1 cellular context compared by ENCODE assay signal in genomic region chr4:1309261-1310010, GRCh38.
TF ChIP-seq lines count a peak whose summit lies in the region.

No MANE protein-coding gene starts in this region.

TF ChIP-seq in HepG2, 621 proteins besides CTCF, POLR2A, EP300 and RAD21 (continued from another document and continues in another):
- TF ChIP-seq ZNF142 (CRISPR knock-in tag; IDR thresholded peaks at IDR 0.05) (no peak), HNF1B (CRISPR knock-in tag; IDR thresholded peaks at IDR 0.05) (peak; percentile 95), ZNF7 (CRISPR knock-in tag; IDR thresholded peaks at IDR 0.05) (no peak), SAP130 (CRISPR knock-in tag; IDR thresholded peaks at IDR 0.05; ENCODE audit: low read depth) (peak; percentile 96), RERE (CRISPR knock-in tag; IDR thresholded peaks at IDR 0.05; ENCODE audit: low read depth) (no peak), SPEN (CRISPR knock-in tag; IDR thresholded peaks at IDR 0.05; ENCODE audit: low read depth) (no peak), AGO2 (optimal IDR thresholded peaks at IDR 0.05; ENCODE audit: low read depth, low read length) (peak; percentile 90), JUND (CRISPR knock-in tag; IDR thresholded peaks at IDR 0.05) (no peak), ZSCAN21 (CRISPR knock-in tag; IDR thresholded peaks at IDR 0.05; ENCODE audit: borderline replicate concordance) (no peak), CHD2 (IDR thresholded peaks at IDR 0.05; ENCODE audit: low read depth, low read length) (no peak), CAMTA2 (CRISPR knock-in tag; IDR thresholded peaks at IDR 0.05; ENCODE audit: borderline replicate concordance) (0 out of 2 replicates have a peak, but pooled peaks have one; percentile 79), TAF15 (IDR thresholded peaks at IDR 0.05; ENCODE audit: low read depth, low read length, poor library complexity, severe bottlenecking) (peak; percentile 71), THAP7 (CRISPR knock-in tag; IDR thresholded peaks at IDR 0.05) (peak; percentile 51; the same call in 1 of the 2 replicates), SETDB1 (CRISPR knock-in tag; IDR thresholded peaks at IDR 0.05; ENCODE audit: borderline replicate concordance) (no peak), HOXA5 (CRISPR knock-in tag; IDR thresholded peaks at IDR 0.05) (no peak), STAG1 (CRISPR knock-in tag; IDR thresholded peaks at IDR 0.05) (no peak), CBFB (CRISPR knock-in tag; IDR thresholded peaks at IDR 0.05) (no peak), HMGXB4 (CRISPR knock-in tag; IDR thresholded peaks at IDR 0.05; ENCODE audit: borderline replicate concordance in 1 of 2, low read depth in 1 of 2) (no peak; a peak in 1 of 4 replicates), HNRNPLL (IDR thresholded peaks at IDR 0.05; ENCODE audit: low read depth, low read length, poor library complexity, severe bottlenecking) (peak; percentile 86), ZGPAT (CRISPR knock-in tag; IDR thresholded peaks at IDR 0.05) (0 out of 2 replicates have a peak, but pooled peaks have one; percentile 44), HNF4A (CRISPR knock-in tag; IDR thresholded peaks at IDR 0.05) (0 out of 2 replicates have a peak, but pooled peaks have one; percentile 13), ZMAT5 (CRISPR knock-in tag; IDR thresholded peaks at IDR 0.05; ENCODE audit: borderline replicate concordance, low read depth) (no peak), KDM5B (CRISPR knock-in tag; IDR thresholded peaks at IDR 0.05; ENCODE audit: borderline replicate concordance) (peak; percentile 73; the same call in 1 of the 2 replicates), ZMYM4 (CRISPR knock-in tag; IDR thresholded peaks at IDR 0.05) (peak; percentile 27; the same call in 1 of the 2 replicates), ARNT2 (CRISPR knock-in tag; IDR thresholded peaks at IDR 0.05; ENCODE audit: low read depth) (peak; percentile 50; the same call in 1 of the 2 replicates), ZNF343 (CRISPR knock-in tag; IDR thresholded peaks at IDR 0.05) (no peak), MIER2 (CRISPR knock-in tag; IDR thresholded peaks at IDR 0.05) (no peak), E2F2 (CRISPR knock-in tag; IDR thresholded peaks at IDR 0.05; ENCODE audit: borderline replicate concordance) (no peak), ZNF512B (CRISPR knock-in tag; IDR thresholded peaks at IDR 0.05; ENCODE audit: borderline replicate concordance) (no peak), ZC3H13 (CRISPR knock-in tag; IDR thresholded peaks at IDR 0.05) (no peak), MIER3 (CRISPR knock-in tag; IDR thresholded peaks at IDR 0.05; ENCODE audit: borderline replicate concordance) (no peak), NFATC3 (CRISPR knock-in tag; IDR thresholded peaks at IDR 0.05) (no peak), SOX6 (IDR thresholded peaks at IDR 0.05) (no peak), SOX6 (CRISPR knock-in tag; IDR thresholded peaks at IDR 0.05) (peak; percentile 47; the same call in 1 of the 2 replicates), NFKBIZ (CRISPR knock-in tag; IDR thresholded peaks at IDR 0.05) (no peak), EEA1 (CRISPR knock-in tag; IDR thresholded peaks at IDR 0.05; ENCODE audit: borderline replicate concordance) (peak; percentile 34; the same call in 1 of the 2 replicates), SRSF4 (IDR thresholded peaks at IDR 0.05; ENCODE audit: low read depth, low read length, poor library complexity, severe bottlenecking) (no peak), PHF20 (CRISPR knock-in tag; IDR thresholded peaks at IDR 0.05) (peak; percentile 60; the same call in 1 of the 2 replicates)
